ENCODE assay signal across 9 cellular contexts in genomic region chr7:7795736-7796135, GRCh38.
DNase-seq lines count a peak whose midpoint lies in the region; ATAC-seq and TF ChIP-seq lines count a peak whose summit lies in the region.
"Had no signal": no experiment of that assay in that cellular context is flagged by ENCODE, and none has a peak within 500 bp of the region (broad histone marks: within the 10 kb centered on the region; RNA-seq: fewer than 3 reads in every experiment).

No MANE protein-coding gene starts in this region.

- no peak overlapping the region for H3K56ac ChIP-seq in H9 (ENCODE audit: insufficient read length, low read depth, low read length)

- no peak overlapping the region for H4K5ac ChIP-seq in H9 (ENCODE audit: insufficient read length, low read depth, low read length)

- H4K91ac ChIP-seq in H9 (ENCODE audit: insufficient read length, low read depth, low read length), result no peak overlapping the region

- no peaks in the 10 kb centered on the region for H3F3A ChIP-seq in PC-3 (ENCODE audit: low read length, unreplicated experiment)

- H3K79me1 ChIP-seq in H9 (ENCODE audit: insufficient read depth, low read depth, low read length, poor library complexity, severe bottlenecking), result no peaks in the 10 kb centered on the region

- intact Hi-C loops in PC-3 (cut with micrococcal nuclease), result no loop called here

- H3K36me3 Mint-ChIP-seq in H9 (ENCODE audit: insufficient read depth in 1 of 3, low read depth in 3 of 3), result peaks cover 9 to 19% (median 14%) of the 10 kb centered on the region in 3 experiments; a peak in 6 of 7 replicates
- peaks cover 22 to 73% (median 57%) of the 10 kb centered on the region in 3 donors for H3K36me3 Mint-ChIP-seq in naive thymus-derived CD8-positive, alpha-beta T cell

- no peak overlapping the region for H3K4me3 Mint-ChIP-seq in H9
- no peak overlapping the region for H3K4me3 Mint-ChIP-seq in naive thymus-derived CD8-positive, alpha-beta T cell

- no peaks in the 10 kb centered on the region for H3K9me2 ChIP-seq in PC-3 (replicated peaks; ENCODE audit: low read length)

- TF ChIP-seq CTCF in H9 (conservative IDR thresholded peaks at IDR 0.05) (no peak), PC-3 (conservative IDR thresholded peaks at IDR 0.05; ENCODE audit: low read depth, low read length) (no peak), osteoblast (IDR thresholded peaks at IDR 0.05; ENCODE audit: extremely low read depth, low read depth, low read length) (no peak)

- no peaks in the 10 kb centered on the region for H3K9me3 ChIP-seq in H9 (ENCODE audit: control insufficient read depth, low read depth, low read length)
- no peaks in the 10 kb centered on the region for H3K9me3 ChIP-seq in PC-3 (ENCODE audit: low read length)
- no peaks in the 10 kb centered on the region for H3K9me3 ChIP-seq in osteoblast (ENCODE audit: low read depth, low read length)

- no peak overlapping the region for H2BK15ac ChIP-seq in H9 (ENCODE audit: low read depth, low read length)

- peak overlapping the region; percentile 45 for H3K27ac ChIP-seq in H9 (ENCODE audit: insufficient read length, low read depth, low read length)
- peak overlapping the region; percentile 94 for H3K27ac ChIP-seq in PC-3 (ENCODE audit: low read length)
- peak overlapping the region; percentile 34 for H3K27ac ChIP-seq in osteoblast (ENCODE audit: low read depth, low read length)

- H2BK120ac ChIP-seq in H9 (ENCODE audit: low read depth, low read length, poor library complexity, severe bottlenecking), result no peak overlapping the region

- peaks cover 37 to 39% of the 10 kb centered on the region in 2 experiments for H3K4me1 Mint-ChIP-seq in H9
- peaks cover 0 to 4% (median 0%) of the 10 kb centered on the region in 4 donors for H3K4me1 Mint-ChIP-seq in naive thymus-derived CD8-positive, alpha-beta T cell

- H3K23me2 ChIP-seq in H9 (ENCODE audit: insufficient read length, low read depth, low read length, poor library complexity, severe bottlenecking), result no peaks in the 10 kb centered on the region

- no peak overlapping the region for H3K9ac ChIP-seq in H9 (ENCODE audit: extremely low read depth, insufficient read length, low read length)
- H3K9ac ChIP-seq in PC-3 (ENCODE audit: low read length), result no peak overlapping the region

- no peaks in the 10 kb centered on the region for H3K79me2 ChIP-seq in H9 (ENCODE audit: insufficient read depth, low read length)
- H3K79me2 ChIP-seq in PC-3 (ENCODE audit: low read length), result no peaks in the 10 kb centered on the region
- no peaks in the 10 kb centered on the region for H3K79me2 ChIP-seq in osteoblast (ENCODE audit: insufficient read depth, low read length)

- no CpG with 5 or more reads among the region's 1 CpG for WGBS in H9 (ENCODE audit: extremely low coverage, insufficient read length, low lambda C conversion rate)

- no peak overlapping the region for H3K14ac ChIP-seq in H9 (ENCODE audit: insufficient read depth, low read length)

- no peak overlapping the region for H2BK20ac ChIP-seq in H9 (ENCODE audit: low read depth, low read length, poor library complexity, severe bottlenecking)

- no peak overlapping the region for H3K4ac ChIP-seq in H9 (ENCODE audit: low read depth, low read length)

- no peak overlapping the region for H4K8ac ChIP-seq in H9 (replicated peaks; ENCODE audit: insufficient read length, low read depth, low read length)

- CTCF ChIA-PET in PC-3 (lab: Charles Lee), result no interaction called here

- H3T11ph ChIP-seq in H9 (ENCODE audit: low read length), result no peak overlapping the region

- peaks cover 7 to 9% of the 10 kb centered on the region in 2 experiments for H3K9me3 Mint-ChIP-seq in H9
- peaks cover 0 to 8% (median 2%) of the 10 kb centered on the region in 9 donors for H3K9me3 Mint-ChIP-seq in naive thymus-derived CD8-positive, alpha-beta T cell

- H3K4me2 ChIP-seq in H9 (ENCODE audit: insufficient read depth, insufficient read length, low read length), result no peak overlapping the region
- peak overlapping the region; percentile 47 for H3K4me2 ChIP-seq in PC-3 (ENCODE audit: low read length)
- no peak overlapping the region for H3K4me2 ChIP-seq in osteoblast (ENCODE audit: insufficient read depth, low read length)

- H3K27me3 ChIP-seq in H9 (ENCODE audit: insufficient read depth, low read length) (no peaks in the 10 kb centered on the region), PC-3 (ENCODE audit: low read length) (no peaks in the 10 kb centered on the region), osteoblast (ENCODE audit: insufficient read depth, low read length) (no peaks in the 10 kb centered on the region)

- no peak for DNase-seq in H9
- DNase-seq in PC-3, result peak; percentile 94
- peak; percentile 43 for DNase-seq in dermis blood vessel endothelial cell
- DNase-seq in osteoblast (ENCODE audit: insufficient read length, low spot score, missing footprints), result no peak
- DNase-seq in activated T-cell treated with anti-CD3 and anti-CD28 coated beads for 4 hours, result no peak
- no peak for DNase-seq in naive thymus-derived CD8-positive, alpha-beta T cell
- DNase-seq: activated effector memory CD4-positive, alpha-beta T cell treated with anti-CD3 and anti-CD28 coated beads, Interleukin-2, amount 50 U/mL, for 16 hours; NCI-H1105 treated with DMSO at 0.1 percent for 48 hours had no signal

- POLR2A ChIA-PET in PC-3 (lab: Charles Lee; ENCODE audit: unreplicated experiment), result no interaction called here
- POLR2A ChIA-PET in naive thymus-derived CD8-positive, alpha-beta T cell (lab: Charles Lee), result no interaction called here

- no peak overlapping the region for H2AFZ ChIP-seq in H9 (ENCODE audit: low read length)
- H2AFZ ChIP-seq in PC-3 (ENCODE audit: low read length), result no peak overlapping the region
- H2AFZ ChIP-seq in osteoblast (ENCODE audit: low read length), result no peak overlapping the region

- peak overlapping the region; percentile 75 for H2AK5ac ChIP-seq in H9 (ENCODE audit: insufficient read length, low read length)

- peak overlapping the region in 2 of 3 experiments; percentile 25 to 35; a peak in 3 of 7 replicates for H3K27ac Mint-ChIP-seq in H9
- no peak overlapping the region for H3K27ac Mint-ChIP-seq in naive thymus-derived CD8-positive, alpha-beta T cell

- BruUV-seq in PC-3 (replicated peaks; lab: Mats Ljungman, UMichigan), result no TSS peak

- H3K4me3 ChIP-seq in PC-3 (ENCODE audit: low read length) (no peak overlapping the region), osteoblast (ENCODE audit: insufficient read depth, low read length) (no peak overlapping the region)

- peaks cover 6% of the 10 kb centered on the region; the same call in 1 of the 2 replicates for H3K4me1 ChIP-seq in H9 (ENCODE audit: insufficient read depth, low read length)
- peaks cover 37% of the 10 kb centered on the region for H3K4me1 ChIP-seq in PC-3 (ENCODE audit: insufficient read depth, low read length)
- H3K4me1 ChIP-seq in osteoblast (ENCODE audit: insufficient read depth, low read length), result peaks cover 6% of the 10 kb centered on the region

- peak; percentile 90 for ATAC-seq in PC-3
- no peak for ATAC-seq in naive thymus-derived CD8-positive, alpha-beta T cell
- ATAC-seq in HG02970 (IDR thresholded peaks at IDR 0.05; ENCODE audit: low FRiP score, unreplicated experiment), result no peak

- H3K18ac ChIP-seq in H9 (ENCODE audit: insufficient read length, low read depth, low read length), result no peak overlapping the region

- H3K27me3 Mint-ChIP-seq in H9 (ENCODE audit: low read depth), result no peaks in the 10 kb centered on the region
- no peaks in the 10 kb centered on the region for H3K27me3 Mint-ChIP-seq in naive thymus-derived CD8-positive, alpha-beta T cell

- H4K20me1 ChIP-seq in H9 (ENCODE audit: control insufficient read depth, insufficient read depth, insufficient read length), result no peaks in the 10 kb centered on the region
- H4K20me1 ChIP-seq in PC-3 (ENCODE audit: low read length), result no peaks in the 10 kb centered on the region
- H4K20me1 ChIP-seq in osteoblast (ENCODE audit: insufficient read depth, low read length), result no peaks in the 10 kb centered on the region

- H3K36me3 ChIP-seq in PC-3 (ENCODE audit: low read depth, low read length) (no peaks in the 10 kb centered on the region), osteoblast (ENCODE audit: insufficient read depth, low read length) (no peaks in the 10 kb centered on the region)

- H3K23ac ChIP-seq in H9 (ENCODE audit: insufficient read length, low read depth, low read length), result no peak overlapping the region

- no peak overlapping the region for H2BK12ac ChIP-seq in H9 (ENCODE audit: insufficient read length, low read depth, low read length)

- H2BK5ac ChIP-seq in H9 (ENCODE audit: insufficient read length, low read length), result no peak overlapping the region

Comparison
In these comparisons a context has a peak if more than half of its experiments do, and no peak if none do; other contexts are left out.
1. DNase-seq: peak in PC-3 (single experiment) and dermis blood vessel endothelial cell (single experiment); none in H9 (single experiment), osteoblast (single experiment), activated T-cell treated with anti-CD3 and anti-CD28 coated beads for 4 hours (single experiment) and naive thymus-derived CD8-positive, alpha-beta T cell (0 of 10).
2. H3K27ac ChIP-seq: peak in every context shown above with its lines; median percentile 94 in PC-3; 45 in H9; 34 in osteoblast.
3. H3K27ac Mint-ChIP-seq: peak in H9 (2 of 3); none in naive thymus-derived CD8-positive, alpha-beta T cell (0 of 10).